Comparison of ENCODE assay signal across 9 cellular contexts in the genomic region with DNA sequence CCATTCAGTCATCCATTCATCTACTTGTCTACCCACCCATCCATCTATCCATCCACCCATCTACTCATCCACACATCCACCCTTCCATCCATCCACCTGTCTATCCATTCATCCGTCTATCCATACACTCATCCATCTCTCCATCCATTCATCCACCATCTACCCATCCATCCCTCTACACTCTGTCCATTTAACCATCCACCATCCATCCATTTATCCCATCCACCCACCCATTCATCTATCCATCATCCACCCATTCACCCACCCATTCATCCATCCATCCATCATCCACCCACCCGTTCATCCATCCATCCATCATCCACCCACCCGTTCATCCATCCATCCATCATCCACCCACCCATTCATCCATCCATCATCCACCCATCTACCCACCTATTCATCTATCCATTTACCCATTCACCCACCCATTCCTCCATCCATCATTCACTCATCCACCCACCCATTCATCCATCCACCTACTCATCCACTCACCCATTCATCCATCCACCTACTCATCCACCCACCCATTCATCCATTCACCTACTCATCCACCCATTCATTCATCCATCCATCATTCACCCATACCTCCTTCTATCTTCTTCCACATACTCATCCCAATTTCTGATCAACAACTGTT.
"Had no signal": no experiment of that assay in that cellular context is flagged by ENCODE, and none has a peak within 500 bp of the region (broad histone marks: within the 10 kb centered on the region; RNA-seq: fewer than 3 reads in every experiment).

No MANE protein-coding gene starts in this region.

- FAIRE-seq: H54 had no signal

- H3K27ac Mint-ChIP-seq: H9, HFFc6, IgD-negative memory B cell had no signal

- DNase-seq: GM23248, GOT3, H9, HCEC 1CT, HFFc6, KG1 had no signal

- H3K27ac ChIP-seq: GM23248, HL-60 had no signal

- H3K9ac ChIP-seq: GM23248 had no signal

- H2AFZ ChIP-seq: GM23248 had no signal

- H3K4me3 Mint-ChIP-seq: H9, HFFc6, IgD-negative memory B cell had no signal

- H3K4me3 ChIP-seq: GM23248 had no signal
